Comparison of ENCODE assay signal across 19 cellular contexts in genomic region chr4:77605210-77605902, GRCh38. TPM values are rescaled to one million over a fixed set of nuclear protein-coding genes. Genes with fewer than 3 reads are reported as not detected.
DNase-seq lines count a peak whose midpoint lies in the region; ATAC-seq lines count a peak whose summit lies in the region.
"Had no signal": no experiment of that assay in that cellular context is flagged by ENCODE, and none has a peak within 500 bp of the region (broad histone marks: within the 10 kb centered on the region; RNA-seq: fewer than 3 reads in every experiment).

TSS of gene CXCL13 (plus strand) at chr4:77605820. CDS start at chr4:77605866, 46 bp downstream.

- no peaks in the 10 kb centered on the region for H3K9me3 ChIP-seq in thymus (ENCODE audit: control insufficient read depth)
- H3K9me3 ChIP-seq: BE2C had no signal

- no peak within 1 kb of the TSS for H3K27ac Mint-ChIP-seq in activated T-helper 2 cell treated with anti-CD3 and anti-CD28 coated beads, Interferon-gamma antibody, Interleukin-2, Interleukin-4, amounts not matched to agents 10 μg/mL and 5 μg/mL and 100 μg/mL, durations not matched to agents 14 hours and 24 hours and 36 hours
- H3K27ac Mint-ChIP-seq: CD4-positive, alpha-beta T cell had no signal

- H3K4me3 Mint-ChIP-seq in activated T-helper 2 cell treated with anti-CD3 and anti-CD28 coated beads, Interferon-gamma antibody, Interleukin-2, Interleukin-4, amounts not matched to agents 10 μg/mL and 5 μg/mL and 100 μg/mL, durations not matched to agents 14 hours and 24 hours and 36 hours (ENCODE audit: low read depth) = no peak within 1 kb of the TSS
- H3K4me3 Mint-ChIP-seq: CD4-positive, alpha-beta T cell had no signal

- H3K36me3 ChIP-seq in thymus (ENCODE audit: control insufficient read depth, insufficient read depth) = no peaks in the 10 kb centered on the region
- H3K36me3 ChIP-seq: BE2C had no signal

- peaks cover 24% of the 10 kb centered on the region for H3K4me1 Mint-ChIP-seq in activated T-helper 2 cell treated with anti-CD3 and anti-CD28 coated beads, Interferon-gamma antibody, Interleukin-2, Interleukin-4, amounts not matched to agents 10 μg/mL and 5 μg/mL and 100 μg/mL, durations not matched to agents 14 hours and 24 hours and 36 hours (ENCODE audit: low read depth)

- peaks cover 20% of the 10 kb centered on the region for H3K27me3 Mint-ChIP-seq in activated T-helper 2 cell treated with anti-CD3 and anti-CD28 coated beads, Interferon-gamma antibody, Interleukin-2, Interleukin-4, amounts not matched to agents 10 μg/mL and 5 μg/mL and 100 μg/mL, durations not matched to agents 14 hours and 24 hours and 36 hours (ENCODE audit: low read depth)

- H3K4me3 ChIP-seq in thymus (ENCODE audit: low read length) = no peak within 1 kb of the TSS

- no peak for ATAC-seq in GM21528 (IDR thresholded peaks at IDR 0.05; ENCODE audit: low FRiP score, unreplicated experiment)
- ATAC-seq: Panc1, Right ventricle myocardium inferior had no signal

- DNase-seq in NCI-H510A treated with DMSO at 0.1 percent for 48 hours (lab: John Stamatoyannopoulos, UW) (peak; percentile 81), NCI-H510A (lab: John Stamatoyannopoulos, UW) (no peak), NCI-H146 treated with DMSO at 0.1 percent for 48 hours (lab: John Stamatoyannopoulos, UW; ENCODE audit: unreplicated experiment) (peak; percentile 45), RKO (ENCODE audit: low spot score) (no peak), NCI-H1436 treated with DMSO at 0.1 percent for 48 hours (lab: John Stamatoyannopoulos, UW) (no peak)
- no peak for DNase-seq in activated T-helper 2 cell treated with anti-CD3 and anti-CD28 coated beads, Interferon-gamma antibody, Interleukin-2, Interleukin-4, amounts not matched to agents 10 μg/mL and 5 μg/mL and 100 μg/mL, durations not matched to agents 14 hours and 24 hours and 36 hours (ENCODE audit: low spot score)
- DNase-seq: 8988T; BE2C; CD4-positive, alpha-beta T cell; DMS79; KBM-7; MV-4-11; NCI-H2029; NCI-H446; SW 1271 had no signal

- H3K9me3 Mint-ChIP-seq in activated T-helper 2 cell treated with anti-CD3 and anti-CD28 coated beads, Interferon-gamma antibody, Interleukin-2, Interleukin-4, amounts not matched to agents 10 μg/mL and 5 μg/mL and 100 μg/mL, durations not matched to agents 14 hours and 24 hours and 36 hours = no peaks in the 10 kb centered on the region
- H3K9me3 Mint-ChIP-seq: CD4-positive, alpha-beta T cell had no signal

- H3K27ac ChIP-seq in thymus (ENCODE audit: low read depth) = no peak within 1 kb of the TSS

- no peaks in the 10 kb centered on the region for H3K36me3 Mint-ChIP-seq in activated T-helper 2 cell treated with anti-CD3 and anti-CD28 coated beads, Interferon-gamma antibody, Interleukin-2, Interleukin-4, amounts not matched to agents 10 μg/mL and 5 μg/mL and 100 μg/mL, durations not matched to agents 14 hours and 24 hours and 36 hours (ENCODE audit: low read depth)

- H3K27me3 ChIP-seq in thymus (ENCODE audit: control insufficient read depth, insufficient read depth) = no peaks in the 10 kb centered on the region

- WGBS in thymus = 97% methylated on average over 8 of the region's 8 CpGs

- intact Hi-C loops in activated T-helper 2 cell treated with anti-CD3 and anti-CD28 coated beads, Interferon-gamma antibody, Interleukin-2, Interleukin-4, amounts not matched to agents 10 μg/mL and 5 μg/mL and 100 μg/mL, durations not matched to agents 14 hours and 24 hours and 36 hours (cut with micrococcal nuclease) = no loop called here

- H3K4me1 ChIP-seq in thymus (ENCODE audit: control insufficient read depth, insufficient read depth, low read length) = no peaks in the 10 kb centered on the region
- H3K4me1 ChIP-seq: BE2C had no signal

RNA-seq across cellular contexts. Expression of gene CXCL13, which starts in this region (rescaled TPM):
- 82.6 and 87.2 TPM in 2 replicates for total RNA-seq in activated T-helper 2 cell treated with anti-CD3 and anti-CD28 coated beads, Interferon-gamma antibody, Interleukin-2, Interleukin-4, amounts not matched to agents 10 μg/mL and 5 μg/mL and 100 μg/mL, durations not matched to agents 14 hours and 24 hours and 36 hours
- 55.3 TPM for polyA plus RNA-seq in thymus
- total RNA-seq: CD4-positive, alpha-beta T cell; Right ventricle myocardium inferior had no signal

Comparison
In these comparisons a context has a peak if more than half of its experiments do, and no peak if none do; other contexts are left out.
1. DNase-seq: peak in NCI-H510A treated with DMSO at 0.1 percent for 48 hours (single experiment) and NCI-H146 treated with DMSO at 0.1 percent for 48 hours (single experiment); none in NCI-H510A (single experiment), activated T-helper 2 cell treated with anti-CD3 and anti-CD28 coated beads, Interferon-gamma antibody, Interleukin-2, Interleukin-4, amounts not matched to agents 10 μg/mL and 5 μg/mL and 100 μg/mL, durations not matched to agents 14 hours and 24 hours and 36 hours (single experiment), RKO (single experiment) and NCI-H1436 treated with DMSO at 0.1 percent for 48 hours (single experiment).